ENCODE assay signal across 8 cellular contexts in the genomic region with DNA sequence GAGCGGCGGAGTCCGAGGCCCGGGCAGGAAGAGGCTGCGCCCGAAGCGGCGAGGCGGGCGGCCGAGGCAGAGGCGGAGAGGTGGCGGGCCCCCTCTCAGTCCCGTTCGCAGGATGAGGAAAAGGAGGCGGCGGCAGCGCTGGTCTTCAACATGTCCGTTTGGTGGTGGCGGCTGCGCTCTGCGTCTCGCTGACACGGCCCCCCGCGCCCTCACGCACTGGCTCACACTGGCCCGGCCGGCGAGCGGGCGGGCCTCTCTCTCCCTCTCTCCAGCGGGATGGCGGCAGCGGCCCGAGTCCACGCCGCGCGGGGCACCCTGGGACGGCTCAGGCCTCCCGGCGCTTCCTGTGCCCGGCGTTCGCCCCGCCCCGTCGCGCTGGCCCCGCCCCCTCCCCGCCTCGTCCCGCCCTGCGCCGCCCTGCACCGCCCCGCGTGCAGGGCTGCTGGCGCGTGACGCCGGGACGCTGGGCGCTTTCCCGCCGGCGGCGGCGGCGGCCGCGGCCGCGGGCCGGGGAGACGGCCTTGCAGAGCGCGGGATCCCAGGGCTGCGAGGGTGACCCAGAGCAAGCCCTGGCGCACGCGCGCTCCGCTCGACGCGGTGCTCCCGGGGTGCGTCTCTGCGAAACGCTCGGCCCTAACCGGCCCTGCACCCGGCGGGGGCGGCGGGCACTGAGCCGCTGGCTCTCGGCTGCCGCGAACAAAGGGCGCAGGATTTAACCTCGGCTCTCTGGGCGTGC. TPM values are rescaled to one million over a fixed set of nuclear protein-coding genes. Genes with fewer than 3 reads are reported as not detected.
A peak's percentile ranks its signal among the peaks of the same experiment; 100 is the strongest.
DNase-seq lines count a peak whose midpoint lies in the region; ATAC-seq and TF ChIP-seq lines count a peak whose summit lies in the region.

A gene with protein sequence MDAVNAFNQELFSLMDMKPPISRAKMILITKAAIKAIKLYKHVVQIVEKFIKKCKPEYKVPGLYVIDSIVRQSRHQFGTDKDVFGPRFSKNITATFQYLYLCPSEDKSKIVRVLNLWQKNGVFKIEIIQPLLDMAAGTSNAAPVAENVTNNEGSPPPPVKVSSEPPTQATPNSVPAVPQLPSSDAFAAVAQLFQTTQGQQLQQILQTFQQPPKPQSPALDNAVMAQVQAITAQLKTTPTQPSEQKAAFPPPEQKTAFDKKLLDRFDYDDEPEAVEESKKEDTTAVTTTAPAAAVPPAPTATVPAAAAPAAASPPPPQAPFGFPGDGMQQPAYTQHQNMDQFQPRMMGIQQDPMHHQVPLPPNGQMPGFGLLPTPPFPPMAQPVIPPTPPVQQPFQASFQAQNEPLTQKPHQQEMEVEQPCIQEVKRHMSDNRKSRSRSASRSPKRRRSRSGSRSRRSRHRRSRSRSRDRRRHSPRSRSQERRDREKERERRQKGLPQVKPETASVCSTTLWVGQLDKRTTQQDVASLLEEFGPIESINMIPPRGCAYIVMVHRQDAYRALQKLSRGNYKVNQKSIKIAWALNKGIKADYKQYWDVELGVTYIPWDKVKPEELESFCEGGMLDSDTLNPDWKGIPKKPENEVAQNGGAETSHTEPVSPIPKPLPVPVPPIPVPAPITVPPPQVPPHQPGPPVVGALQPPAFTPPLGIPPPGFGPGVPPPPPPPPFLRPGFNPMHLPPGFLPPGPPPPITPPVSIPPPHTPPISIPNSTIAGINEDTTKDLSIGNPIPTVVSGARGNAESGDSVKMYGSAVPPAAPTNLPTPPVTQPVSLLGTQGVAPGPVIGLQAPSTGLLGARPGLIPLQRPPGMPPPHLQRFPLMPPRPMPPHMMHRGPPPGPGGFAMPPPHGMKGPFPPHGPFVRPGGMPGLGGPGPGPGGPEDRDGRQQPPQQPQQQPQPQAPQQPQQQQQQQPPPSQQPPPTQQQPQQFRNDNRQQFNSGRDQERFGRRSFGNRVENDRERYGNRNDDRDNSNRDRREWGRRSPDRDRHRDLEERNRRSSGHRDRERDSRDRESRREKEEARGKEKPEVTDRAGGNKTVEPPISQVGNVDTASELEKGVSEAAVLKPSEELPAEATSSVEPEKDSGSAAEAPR (minus strand): TSS at position 317 of the 736 bp plus-strand sequence. CDS start 426 bp downstream, outside the sequence.

- H3K27me3 Mint-ChIP-seq in CD8-positive, alpha-beta memory T cell: peaks cover 0 to 3% of the 10 kb centered on the region in 2 donors
- no peaks in the 10 kb centered on the region for H3K27me3 Mint-ChIP-seq in activated CD8-positive, alpha-beta T cell treated with anti-CD3 and anti-CD28 coated beads for 36 hours

- peak; percentile 75 to 84 (median 77) for DNase-seq in CD8-positive, alpha-beta memory T cell
- DNase-seq in NCI-H774 (lab: John Stamatoyannopoulos, UW): peak; percentile 91
- peak; percentile 80 for DNase-seq in activated CD8-positive, alpha-beta T cell treated with anti-CD3 and anti-CD28 coated beads for 36 hours
- peak; percentile 70 for DNase-seq in effector CD4-positive, alpha-beta T cell
- peak; percentile 90 to 94 for DNase-seq in lung microvascular endothelial cell (ENCODE audit: low read depth in 2 of 2)
- DNase-seq in stimulated activated CD4-positive, alpha-beta T cell treated with anti-CD3 and anti-CD28 coated beads, TNF-alpha, amount 100 ng/mL, for 4 hours (ENCODE audit: low read depth in 3 of 3): peak; percentile 55 to 73 (median 64)

- POLR2A ChIA-PET in CD8-positive, alpha-beta memory T cell (lab: Charles Lee): no interaction called here
- POLR2A ChIA-PET in activated CD8-positive, alpha-beta T cell treated with anti-CD3 and anti-CD28 coated beads for 36 hours (lab: Charles Lee): interaction anchor here (1.6 to 2.2 kb wide), 3 partner anchors 10 to 57 kb away, joined by 3 to 6 read pairs (median 5); no protein-coding TSS in a partner anchor

- H3K27ac Mint-ChIP-seq in CD8-positive, alpha-beta memory T cell: peak within 1 kb of the TSS in 7 of 8 donors; percentile 47 to 94 (median 81)
- H3K27ac Mint-ChIP-seq in activated CD8-positive, alpha-beta T cell treated with anti-CD3 and anti-CD28 coated beads for 36 hours: peak within 1 kb of the TSS; percentile 78

- TF ChIP-seq CTCF in activated CD8-positive, alpha-beta T cell treated with anti-CD3 and anti-CD28 coated beads for 36 hours (IDR thresholded peaks at IDR 0.05): no peak

- H3K36me3 ChIP-seq in CD8-positive, alpha-beta memory T cell (ENCODE audit: insufficient read depth, low read length): no peaks in the 10 kb centered on the region

- no peaks in the 10 kb centered on the region for H3K27me3 ChIP-seq in CD8-positive, alpha-beta memory T cell (ENCODE audit: insufficient read depth, low read length, poor library complexity, severe bottlenecking)

- no peaks in the 10 kb centered on the region for H3K9me3 ChIP-seq in CD8-positive, alpha-beta memory T cell (ENCODE audit: low read length)

- CTCF ChIA-PET in CD8-positive, alpha-beta memory T cell (lab: Charles Lee): no interaction called here
- CTCF ChIA-PET in activated CD8-positive, alpha-beta T cell treated with anti-CD3 and anti-CD28 coated beads for 36 hours (lab: Charles Lee): no interaction called here

- peak; percentile 79 for ATAC-seq in GM19455 (IDR thresholded peaks at IDR 0.05; ENCODE audit: unreplicated experiment)
- peak; percentile 33 for ATAC-seq in HG03575 (IDR thresholded peaks at IDR 0.05; ENCODE audit: extremely low read depth, insufficient number of reproducible peaks, low FRiP score, unreplicated experiment)
- peak; percentile 91 for ATAC-seq in activated CD8-positive, alpha-beta T cell treated with anti-CD3 and anti-CD28 coated beads for 36 hours

- peak within 1 kb of the TSS; percentile 80 for H3K4me3 ChIP-seq in CD8-positive, alpha-beta memory T cell (ENCODE audit: low read length)

- intact Hi-C loops in activated CD8-positive, alpha-beta T cell treated with anti-CD3 and anti-CD28 coated beads for 36 hours (cut with micrococcal nuclease): loop anchor here (5.0 kb wide), 1 partner anchor 75 kb away; a partner anchor contains a TSS

- H3K27ac ChIP-seq in CD8-positive, alpha-beta memory T cell (ENCODE audit: low read depth, low read length): peak within 1 kb of the TSS; percentile 83

- peaks cover 0 to 13% (median 0%) of the 10 kb centered on the region in 3 donors for H3K36me3 Mint-ChIP-seq in CD8-positive, alpha-beta memory T cell
- peaks cover 3% of the 10 kb centered on the region for H3K36me3 Mint-ChIP-seq in activated CD8-positive, alpha-beta T cell treated with anti-CD3 and anti-CD28 coated beads for 36 hours (ENCODE audit: low read depth)

- peaks cover 0 to 5% (median 4%) of the 10 kb centered on the region in 3 donors for H3K4me1 Mint-ChIP-seq in CD8-positive, alpha-beta memory T cell
- peaks cover 9% of the 10 kb centered on the region for H3K4me1 Mint-ChIP-seq in activated CD8-positive, alpha-beta T cell treated with anti-CD3 and anti-CD28 coated beads for 36 hours (ENCODE audit: low read depth)

- no peaks in the 10 kb centered on the region for H3K9me3 Mint-ChIP-seq in CD8-positive, alpha-beta memory T cell
- H3K9me3 Mint-ChIP-seq in activated CD8-positive, alpha-beta T cell treated with anti-CD3 and anti-CD28 coated beads for 36 hours: no peaks in the 10 kb centered on the region

- peaks cover 42% of the 10 kb centered on the region for H3K4me1 ChIP-seq in CD8-positive, alpha-beta memory T cell (ENCODE audit: insufficient read depth, low read length)

- H3K4me3 Mint-ChIP-seq in CD8-positive, alpha-beta memory T cell: peak within 1 kb of the TSS in 6 of 7 donors; percentile 86 to 93 (median 89)
- no peak within 1 kb of the TSS for H3K4me3 Mint-ChIP-seq in activated CD8-positive, alpha-beta T cell treated with anti-CD3 and anti-CD28 coated beads for 36 hours

RNA-seq across cellular contexts. Expression of the gene that starts here (rescaled TPM):
- 10 to 100 TPM; 55.4 to 55.9 TPM for total RNA-seq in CD8-positive, alpha-beta memory T cell
- polyA plus RNA-seq in CD8-positive, alpha-beta memory T cell: 27.5 TPM
- 10 to 100 TPM; 48.6 to 49.3 TPM for total RNA-seq in activated CD8-positive, alpha-beta T cell treated with anti-CD3 and anti-CD28 coated beads for 36 hours
- 2.4 and 4.0 TPM in 2 replicates for total RNA-seq in lung microvascular endothelial cell

Comparison
In these comparisons a context has a peak if more than half of its experiments do, and no peak if none do; other contexts are left out.
1. Peak in every context shown above with its lines: DNase-seq, ATAC-seq, H3K4me3 ChIP-seq and H3K27ac ChIP-seq.
2. ATAC-seq: peak in every context shown above with its lines; median percentile 91 in activated CD8-positive, alpha-beta T cell treated with anti-CD3 and anti-CD28 coated beads for 36 hours; 79 in GM19455; 33 in HG03575.